16 cellular contexts compared by ENCODE assay signal in the genomic region with DNA sequence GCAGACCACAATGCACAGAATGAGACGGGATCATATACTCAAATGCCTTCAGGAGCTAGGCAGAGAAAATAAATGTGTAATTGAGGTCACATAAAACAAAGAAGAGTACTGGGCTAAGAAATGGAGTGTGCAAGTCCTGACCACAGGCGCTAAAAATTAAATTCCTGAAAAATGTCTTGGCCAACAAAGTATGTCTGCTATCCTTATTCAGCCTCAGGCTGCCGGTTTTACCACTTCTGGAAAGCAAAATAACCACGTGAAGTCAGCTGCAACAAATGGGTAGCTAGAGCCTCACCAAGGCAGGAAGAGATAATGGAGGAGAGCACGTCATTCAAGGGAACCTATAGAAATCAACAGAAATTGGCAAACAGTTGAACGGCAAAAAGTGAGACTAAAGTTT. TPM values are rescaled to one million over a fixed set of nuclear protein-coding genes. Genes with fewer than 3 reads are reported as not detected.
DNase-seq lines count a peak whose midpoint lies in the region; ATAC-seq, FAIRE-seq and TF ChIP-seq lines count a peak whose summit lies in the region.
"Had no signal": no experiment of that assay in that cellular context is flagged by ENCODE, and none has a peak within 500 bp of the region (broad histone marks: within the 10 kb centered on the region; RNA-seq: fewer than 3 reads in every experiment).

No MANE protein-coding gene starts in this region.

- H3K9ac ChIP-seq in adipocyte (ENCODE audit: low read length): no peak overlapping the region
- no peak overlapping the region for H3K9ac ChIP-seq in keratinocyte (ENCODE audit: control insufficient read depth, extremely low read depth, insufficient read depth, low read length)

- peak; percentile 14 for DNase-seq in ACHN
- peak; percentile 87 for DNase-seq in GM04503 (ENCODE audit: low read depth)
- peak; percentile 38 for DNase-seq in adipocyte (ENCODE audit: low read depth)
- DNase-seq in keratinocyte (ENCODE audit: low read depth, low spot score): no peak
- DNase-seq in NCI-H774 (lab: John Stamatoyannopoulos, UW): no peak
- DNase-seq in T1000 (lab: John Stamatoyannopoulos, UW): no peak
- DNase-seq in effector memory CD4-positive, alpha-beta T cell: no peak
- DNase-seq: activated CD4-positive, alpha-beta memory T cell treated with anti-CD3 and anti-CD28 coated beads, Interleukin-2, amount 10 ng/mL, durations not matched to agents 7 days and 5 days; activated naive CD8-positive, alpha-beta T cell treated with anti-CD3 and anti-CD28 coated beads for 36 hours; effector memory CD8-positive, alpha-beta T cell; left lung; NCI-H1048; Peyer's patch; stimulated activated naive CD4-positive, alpha-beta T cell treated with Interleukin-2 at 50 U/mL for 16 hours; upper lobe of right lung had no signal

- peaks cover 55% of the 10 kb centered on the region for H3K79me2 ChIP-seq in keratinocyte (ENCODE audit: control insufficient read depth, insufficient read depth, low read length)

- H3K4me2 ChIP-seq in keratinocyte (ENCODE audit: control insufficient read depth, extremely low read depth, insufficient read depth, low read depth, low read length): peak overlapping the region; percentile 89

- H3K4me1 ChIP-seq in adipocyte (ENCODE audit: control insufficient read depth, insufficient read depth, low read length) (peaks cover 27% of the 10 kb centered on the region), keratinocyte (ENCODE audit: control insufficient read depth, extremely low read depth, insufficient read depth, low read length) (peaks cover 52% of the 10 kb centered on the region)
- peaks cover 12% of the 10 kb centered on the region for H3K4me1 ChIP-seq in effector memory CD4-positive, alpha-beta T cell (ENCODE audit: control insufficient read depth, insufficient read depth, low read length, poor library complexity, severe bottlenecking)

- H3K9me3 ChIP-seq in adipocyte (ENCODE audit: control insufficient read depth, low read length) (no peaks in the 10 kb centered on the region), keratinocyte (ENCODE audit: control insufficient read depth, low read depth, low read length) (no peaks in the 10 kb centered on the region)
- H3K9me3 ChIP-seq in effector memory CD4-positive, alpha-beta T cell (ENCODE audit: control insufficient read depth, low read length): no peaks in the 10 kb centered on the region
- H3K9me3 ChIP-seq: left lung, Peyer's patch, upper lobe of right lung had no signal

- dilution Hi-C loops in keratinocyte (cut with MboI; ENCODE audit: extremely low pct_ligation_motif_present, low sequenced_read_pairs): no loop called here

- no peak overlapping the region for H3K4me3 ChIP-seq in adipocyte (ENCODE audit: low read length)
- peak overlapping the region in 1 of 3 experiments; percentile 46 for H3K4me3 ChIP-seq in keratinocyte (ENCODE audit: control insufficient read depth in 2 of 3, extremely low read depth in 1 of 3, insufficient read depth in 2 of 3, low read depth in 1 of 3, low read length in 3 of 3)
- no peak overlapping the region for H3K4me3 ChIP-seq in effector memory CD4-positive, alpha-beta T cell (ENCODE audit: insufficient read depth, low read depth, low read length, poor library complexity, severe bottlenecking)
- H3K4me3 ChIP-seq: left lung, Peyer's patch, upper lobe of right lung had no signal

- peak; percentile 83 for FAIRE-seq in keratinocyte (lab: Jason Lieb, UNC)

- peaks cover 11% of the 10 kb centered on the region for H3K36me3 ChIP-seq in adipocyte (ENCODE audit: control insufficient read depth, insufficient read depth, low read length, severe bottlenecking)
- H3K36me3 ChIP-seq in keratinocyte (ENCODE audit: control insufficient read depth in 2 of 2, extremely low read depth in 1 of 2, insufficient read depth in 2 of 2, low read length in 2 of 2): peaks cover 2 to 13% of the 10 kb centered on the region in 2 experiments
- no peaks in the 10 kb centered on the region for H3K36me3 ChIP-seq in effector memory CD4-positive, alpha-beta T cell (ENCODE audit: control insufficient read depth, insufficient read depth, low read length)
- H3K36me3 ChIP-seq: Peyer's patch, upper lobe of right lung had no signal

- H4K20me1 ChIP-seq in keratinocyte (ENCODE audit: control insufficient read depth, extremely low read depth, insufficient read depth, low read length): no peaks in the 10 kb centered on the region

- TF ChIP-seq CTCF in keratinocyte (optimal IDR thresholded peaks at IDR 0.05 in 1 of 3, IDR thresholded peaks at IDR 0.05 in 1 of 3, conservative IDR thresholded peaks at IDR 0.05 in 1 of 3; ENCODE audit: extremely low read depth in 1 of 3, insufficient read depth in 2 of 3, low read length in 3 of 3): no peak

- H3K9me1 ChIP-seq in keratinocyte (ENCODE audit: control insufficient read depth, extremely low read depth, insufficient read depth, low read length): no peaks in the 10 kb centered on the region

- in situ Hi-C loops in ACHN (cut with HindIII; ENCODE audit: low pct_ligation_motif_present, low pct_unique_long_range_greater_than_20kb, low sequenced_read_pairs): no loop called here

- peak overlapping the region; percentile 61 for H3K27ac ChIP-seq in keratinocyte (ENCODE audit: control insufficient read depth, insufficient read depth, low read length)
- no peak overlapping the region for H3K27ac ChIP-seq in effector memory CD4-positive, alpha-beta T cell (ENCODE audit: insufficient read depth, low read length, poor library complexity, severe bottlenecking)
- H3K27ac ChIP-seq: Peyer's patch, upper lobe of right lung had no signal

- H2AFZ ChIP-seq in keratinocyte (ENCODE audit: control insufficient read depth, low read length): no peak overlapping the region

- no peak for ATAC-seq in HG02763 (IDR thresholded peaks at IDR 0.05; ENCODE audit: unreplicated experiment)
- ATAC-seq: effector memory CD8-positive, alpha-beta T cell; left lung; upper lobe of right lung had no signal

- no peaks in the 10 kb centered on the region for H3K27me3 ChIP-seq in adipocyte (replicated peaks; ENCODE audit: control insufficient read depth, insufficient read depth, low read length)
- H3K27me3 ChIP-seq in keratinocyte (ENCODE audit: control insufficient read depth, extremely low read depth, insufficient read depth, low read length): no peaks in the 10 kb centered on the region
- H3K27me3 ChIP-seq in effector memory CD4-positive, alpha-beta T cell (replicated peaks; ENCODE audit: control insufficient read depth, insufficient read depth, low read length, poor library complexity, severe bottlenecking): peaks cover 24% of the 10 kb centered on the region
- H3K27me3 ChIP-seq: Peyer's patch, upper lobe of right lung had no signal

RNA-seq across cellular contexts. Expression of a gene that starts 3.1 kb away (rescaled TPM):
- polyA plus RNA-seq in keratinocyte: 197 to 397 TPM (median 331 TPM) in 3 replicates
- polyA plus RNA-seq in keratinocyte (2011; ENCODE audit: low read depth): 180 TPM
- polyA plus RNA-seq in keratinocyte (2011; cell fraction: cytosol; rRNA removed): 295 and 307 TPM in 2 replicates
- polyA plus RNA-seq in keratinocyte (2011; cell fraction: nucleus; rRNA removed): 435 and 438 TPM in 2 replicates
- polyA plus RNA-seq in keratinocyte (2012; ENCODE audit: low replicate concordance): 141 and 328 TPM in 2 replicates
- 163 to 351 TPM (median 225 TPM) in 3 replicates for polyA minus RNA-seq in keratinocyte
- 255 TPM for polyA minus RNA-seq in keratinocyte (2011; cell fraction: cytosol; rRNA and poly(A)+ RNA removed)
- 192 and 362 TPM in 2 replicates for polyA minus RNA-seq in keratinocyte (2011; cell fraction: nucleus; rRNA and poly(A)+ RNA removed)

Comparison
In these comparisons a context has a peak if more than half of its experiments do, and no peak if none do; other contexts are left out.
1. DNase-seq: peak in ACHN (single experiment), GM04503 (single experiment) and adipocyte (single experiment); none in keratinocyte (single experiment), NCI-H774 (single experiment), T1000 (single experiment) and effector memory CD4-positive, alpha-beta T cell (0 of 3).